11 cellular contexts compared by ENCODE assay signal in the genomic region with DNA sequence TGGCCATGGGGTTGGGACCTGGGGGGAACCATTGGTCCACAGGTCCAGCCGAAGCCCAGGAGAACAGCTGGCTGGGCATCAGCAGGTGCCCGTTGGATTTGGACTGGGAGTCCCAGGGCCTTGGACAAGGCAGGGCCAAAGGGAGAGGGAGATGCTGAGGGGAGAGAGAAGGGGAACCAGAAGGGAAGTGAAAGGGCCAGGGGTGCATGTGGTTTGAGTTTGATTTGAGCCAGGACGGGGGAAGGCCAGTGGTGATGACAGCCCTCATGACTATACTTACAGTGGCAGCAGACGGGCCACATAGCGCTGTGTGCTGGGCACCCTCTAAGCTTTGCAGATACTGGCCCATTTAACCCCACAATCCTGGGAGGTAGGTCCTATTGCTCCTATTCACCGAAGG. TPM values are rescaled to one million over a fixed set of nuclear protein-coding genes. Genes with fewer than 3 reads are reported as not detected.
A peak's percentile ranks its signal among the peaks of the same experiment; 100 is the strongest.
DNase-seq lines count a peak whose midpoint lies in the region; ATAC-seq, FAIRE-seq and TF ChIP-seq lines count a peak whose summit lies in the region.
"Had no signal": no experiment of that assay in that cellular context is flagged by ENCODE, and none has a peak within 500 bp of the region (broad histone marks: within the 10 kb centered on the region; RNA-seq: fewer than 3 reads in every experiment).

No MANE protein-coding gene starts in this region.

- peak; percentile 52 for FAIRE-seq in bronchial epithelial cell (lab: Jason Lieb, UNC)

- CTCF ChIA-PET in Caco-2 (lab: Charles Lee) = no interaction called here

- H3K27ac ChIP-seq in psoas muscle = no peak overlapping the region
- H3K27ac ChIP-seq: thyroid gland had no signal

- ATAC-seq in HG03571 (IDR thresholded peaks at IDR 0.05; ENCODE audit: unreplicated experiment) = peak; percentile 51
- ATAC-seq in psoas muscle = no peak
- no peak for ATAC-seq in GM21717 (IDR thresholded peaks at IDR 0.05; ENCODE audit: unreplicated experiment)

- DNase-seq in Caco-2 (no peak), GM20000 (ENCODE audit: low spot score) (peak; percentile 83), bronchial epithelial cell (ENCODE audit: low read depth) (no peak), AG20443 (ENCODE audit: low spot score) (no peak), psoas muscle (no peak), D341Med (ENCODE audit: low spot score) (no peak)
- DNase-seq: nucleus accumbens, thyroid gland had no signal

- no peaks in the 10 kb centered on the region; the same call in none of the 2 replicates for H3K36me3 ChIP-seq in Caco-2 (ENCODE audit: control insufficient read depth, insufficient read depth, low read length)
- H3K36me3 ChIP-seq in bronchial epithelial cell (ENCODE audit: control insufficient read depth, insufficient read depth, low read length) = peaks cover 32% of the 10 kb centered on the region
- H3K36me3 ChIP-seq in psoas muscle (ENCODE audit: insufficient read depth in 1 of 2, low read depth in 1 of 2) = no peaks in the 10 kb centered on the region

- H3K4me1 ChIP-seq in Caco-2 = peaks cover 18% of the 10 kb centered on the region
- peaks cover 12% of the 10 kb centered on the region for H3K4me1 ChIP-seq in psoas muscle

- no TSS peak for BruUV-seq in Caco-2 (replicated peaks; lab: Mats Ljungman, UMichigan)

- H3K9me3 ChIP-seq in Caco-2 (no peaks in the 10 kb centered on the region), psoas muscle (no peaks in the 10 kb centered on the region)
- H3K9me3 ChIP-seq: thyroid gland had no signal

- no peaks in the 10 kb centered on the region for H3K27me3 ChIP-seq in Caco-2 (replicated peaks; ENCODE audit: control insufficient read depth, insufficient read depth, low read length)
- H3K27me3 ChIP-seq in bronchial epithelial cell (ENCODE audit: control insufficient read depth, insufficient read depth, low read length) = no peaks in the 10 kb centered on the region
- H3K27me3 ChIP-seq in psoas muscle (ENCODE audit: insufficient read depth in 3 of 3, low read length in 2 of 3) = peaks cover 0 to 68% (median 22%) of the 10 kb centered on the region in 3 donors
- H3K27me3 ChIP-seq: thyroid gland had no signal

- no peaks in the 10 kb centered on the region for H3K9me3 Mint-ChIP-seq in Caco-2 (ENCODE audit: unreplicated experiment)

- no peaks in the 10 kb centered on the region for H3K4me1 Mint-ChIP-seq in Caco-2 (ENCODE audit: low read depth, unreplicated experiment)

- intact Hi-C loops in Caco-2 (cut with micrococcal nuclease; ENCODE audit: unreplicated experiment) = loop anchor here (2.0 kb wide), 1 partner anchor 20 kb away; no protein-coding TSS in a partner anchor
- intact Hi-C loops in psoas muscle (cut with DNase I) = loop anchor here (10.0 kb wide), 2 partner anchors 216 to 236 kb away; partner anchors contain the start of gene UBE2J2 (in 1 of the 2)

- POLR2A ChIA-PET in Caco-2 (lab: Charles Lee) = no interaction called here

- no peaks in the 10 kb centered on the region for H3K27me3 Mint-ChIP-seq in Caco-2 (ENCODE audit: insufficient read depth, unreplicated experiment)

- TF ChIP-seq CTCF in Caco-2 (IDR thresholded peaks at IDR 0.05; ENCODE audit: insufficient read depth in 1 of 2, low read depth in 1 of 2, low read length in 1 of 2, severe bottlenecking in 1 of 2, unreplicated experiment in 1 of 2) (no peak), GM20000 (IDR thresholded peaks at IDR 0.05; ENCODE audit: extremely low read depth, missing control alignments) (no peak), bronchial epithelial cell (IDR thresholded peaks at IDR 0.05; ENCODE audit: insufficient read depth, low read length, severe bottlenecking) (no peak), psoas muscle (IDR thresholded peaks at IDR 0.05) (no peak)

- peak overlapping the region; percentile 36 for H3K27ac Mint-ChIP-seq in Caco-2 (ENCODE audit: unreplicated experiment)

- H3K4me3 ChIP-seq in Caco-2 (ENCODE audit: low read depth, low read length) (no peak overlapping the region), bronchial epithelial cell (ENCODE audit: low read depth, low read length) (no peak overlapping the region), psoas muscle (no peak overlapping the region)
- H3K4me3 ChIP-seq: thyroid gland had no signal

- H3K4me3 Mint-ChIP-seq in Caco-2 (ENCODE audit: unreplicated experiment) = no peak overlapping the region

- H3K36me3 Mint-ChIP-seq in Caco-2 (ENCODE audit: insufficient read depth, unreplicated experiment) = peaks cover 42% of the 10 kb centered on the region

- WGBS in psoas muscle, 3 donors = 77 to 90% (median 88%) methylated on average over 6 of the region's 6 CpGs

RNA-seq across cellular contexts. Expression of gene AGRN, which starts 18.8 kb away (rescaled TPM):
- total RNA-seq in Caco-2 (2022) (176 and 188 TPM in 2 replicates), bronchial epithelial cell (117 and 132 TPM in 2 replicates), psoas muscle (1 to 10 TPM; 3.4 to 5.4 (median 4.6) TPM)
- 1 to 10 TPM; 1.3 to 3.0 (median 1.4) TPM for polyA plus RNA-seq in psoas muscle

RNA-seq across cellular contexts. Expression of gene ISG15, which starts 25.4 kb away (rescaled TPM):
- 55.5 and 63.1 TPM in 2 replicates for total RNA-seq in Caco-2 (2022)
- total RNA-seq in bronchial epithelial cell = 18.2 and 25.7 TPM in 2 replicates
- total RNA-seq in psoas muscle = 10 to 100 TPM in 1 of 4 donors, 1 to 10 TPM in 3; 2.9 to 12.4 (median 8.1) TPM
- polyA plus RNA-seq in psoas muscle = 10 to 100 TPM; 13.3 to 22.1 (median 17.1) TPM

RNA-seq across cellular contexts. Expression of gene RNF223, which starts 35.4 kb away (rescaled TPM):
- total RNA-seq in Caco-2 (2022) = 0.56 and 0.57 TPM in 2 replicates
- total RNA-seq in bronchial epithelial cell = 9.0 and 14.6 TPM in 2 replicates
- total RNA-seq in psoas muscle = not detected
- not detected for polyA plus RNA-seq in psoas muscle
- total RNA-seq: thyroid gland had no signal

RNA-seq across cellular contexts. Expression of gene HES4, which starts 38.8 kb away (rescaled TPM):
- 45.5 and 53.8 TPM in 2 replicates for total RNA-seq in Caco-2 (2022)
- 42.6 and 83.5 TPM in 2 replicates for total RNA-seq in bronchial epithelial cell
- 10 to 100 TPM in 3 of 4 donors, 1 to 10 TPM in 1; 7.2 to 21.8 (median 12.6) TPM for total RNA-seq in psoas muscle
- 10 to 100 TPM in 1 of 3 donors, 1 to 10 TPM in 2; 2.3 to 20.2 (median 5.4) TPM for polyA plus RNA-seq in psoas muscle

RNA-seq across cellular contexts. Expression of gene PERM1, which starts 56.8 kb away (rescaled TPM):
- total RNA-seq in Caco-2 (2022) (0.18 and 0.65 TPM in 2 replicates), bronchial epithelial cell (under 0.01 TPM in 1 of 2 replicates, not detected in the other), psoas muscle (100 to 1,000 TPM in 2 of 4 donors, 10 to 100 TPM in 2; 13.9 to 249 (median 109) TPM)
- polyA plus RNA-seq in psoas muscle = 100 to 1,000 TPM in 1 of 3 donors, 10 to 100 TPM in 2; 38.1 to 239 (median 58.5) TPM
- total RNA-seq: epithelial cell of proximal tubule had no signal

Comparison
In these comparisons a context has a peak if more than half of its experiments do, and no peak if none do; other contexts are left out.
1. RNA of gene AGRN, which starts 18.8 kb away (total RNA-seq): 176 to 188 TPM in Caco-2 and 117 to 132 TPM in bronchial epithelial cell; 3.4 to 5.4 TPM in psoas muscle; every median in the first group is over 10 times any median in the second.